In the genomic region with DNA sequence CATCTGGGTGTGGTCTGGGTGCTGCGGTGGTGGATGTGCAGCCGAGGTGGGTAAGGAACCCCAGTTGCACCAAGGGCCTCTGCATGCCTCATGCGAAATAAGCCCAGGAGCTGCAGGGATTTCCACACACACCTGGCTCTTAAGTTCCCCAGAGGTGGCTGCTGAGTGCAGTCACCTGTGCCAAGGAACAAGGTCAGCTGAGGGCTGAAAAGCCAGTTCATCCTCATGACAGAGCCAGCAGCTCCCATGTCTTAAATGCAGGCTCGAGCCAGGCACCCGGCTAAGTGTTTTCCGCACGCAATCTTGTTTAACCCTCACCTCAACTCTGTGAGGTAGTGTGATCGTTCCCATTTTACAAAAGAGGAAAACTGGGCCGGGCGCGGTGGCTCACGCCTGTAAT, we compare ENCODE assay signal across 24 cellular contexts. TPM values are rescaled to one million over a fixed set of nuclear protein-coding genes. Genes with fewer than 3 reads are reported as not detected.
DNase-seq lines count a peak whose midpoint lies in the region; ATAC-seq, FAIRE-seq and TF ChIP-seq lines count a peak whose summit lies in the region.
"Had no signal": no experiment of that assay in that cellular context is flagged by ENCODE, and none has a peak within 500 bp of the region (broad histone marks: within the 10 kb centered on the region; RNA-seq: fewer than 3 reads in every experiment).

No MANE protein-coding gene starts in this region.

- peaks cover 0 to 22% (median 14%) of the 10 kb centered on the region in 11 experiments; a peak in 17 of 22 replicates for H3K9me3 ChIP-seq in BLaER1 treated with 17β-estradiol and CSF1 and Interleukin-3, amounts not matched to agents 10 nM and 100 nM (replicated peaks in 1 of 11)
- H3K9me3 ChIP-seq in GM12878 (replicated peaks; ENCODE audit: control insufficient read depth, insufficient read depth, low read length): peaks cover 3% of the 10 kb centered on the region; the same call in 1 of the 3 replicates

- FAIRE-seq in GM12892 (lab: Jason Lieb, UNC) (peak; percentile 24), GM12878 (lab: Jason Lieb, UNC) (no peak), urothelium cell line (lab: Jason Lieb, UNC) (no peak)
- FAIRE-seq: A204.1, HepG2 had no signal

- TF ChIP-seq RAD21 in GM12878 (IDR thresholded peaks at IDR 0.05; ENCODE audit: insufficient read depth, low read depth, low read length): no peak

- H3K9ac ChIP-seq in BLaER1 treated with 17β-estradiol and CSF1 and Interleukin-3, amounts not matched to agents 10 nM and 100 nM: peak overlapping the region in 6 of 11 experiments; percentile 1 to 76 (median 62); a peak in 7 of 22 replicates
- no peak overlapping the region; the same call in 1 of the 2 replicates for H3K9ac ChIP-seq in GM12878 (ENCODE audit: control insufficient read depth, insufficient read depth, low read length)

- no peak for DNase-seq in GM12892 (ENCODE audit: insufficient read length)
- DNase-seq in GM12878 (ENCODE audit: low read depth, low spot score): no peak
- DNase-seq in NCI-H524 treated with DMSO at 0.1 percent for 48 hours (lab: John Stamatoyannopoulos, UW): no peak
- no peak for DNase-seq in urothelium cell line (ENCODE audit: low spot score)
- DNase-seq in amniotic stem cell (lab: John Stamatoyannopoulos, UW): no peak
- DNase-seq: Calu3; CD8-positive, alpha-beta T cell; GDM1; HCEC 1CT; KBM-7; NCI-H1092 treated with DMSO at 0.1 percent for 48 hours; NCI-H1436 treated with DMSO at 0.1 percent for 48 hours; NCI-H1930; NCI-H2227 treated with DMSO at 0.1 percent for 48 hours; NCI-H524; PC-3; Right ventricle myocardium superior had no signal

- no peak for ATAC-seq in GM12878
- ATAC-seq in stimulated activated memory B cell treated with anti-CD40 and anti-IgM and Interleukin-4, amounts not matched to agents 10 μg/mL and 1 μg/mL and 100 μg/mL, for 72 hours: no peak
- ATAC-seq: CD8-positive, alpha-beta T cell; HepG2; PC-3 had no signal

- 78% methylated on average over 12 of the region's 12 CpGs for WGBS in GM12878 (ENCODE audit: insufficient coverage, insufficient replicate concordance, low lambda C conversion rate, missing lambda C conversion rate)

- peak overlapping the region; percentile 85 to 97 (median 93) for H3K4me2 ChIP-seq in BLaER1 treated with 17β-estradiol and CSF1 and Interleukin-3, amounts not matched to agents 10 nM and 100 nM
- H3K4me2 ChIP-seq in GM12878 (ENCODE audit: control insufficient read depth, insufficient read depth): peak overlapping the region; percentile 92

- H3K27ac ChIP-seq in BLaER1 treated with 17β-estradiol and CSF1 and Interleukin-3, amounts not matched to agents 10 nM and 100 nM: peak overlapping the region in 8 of 11 experiments; percentile 73 to 87 (median 81); a peak in 14 of 22 replicates
- H3K27ac ChIP-seq in GM12878 (ENCODE audit: control insufficient read depth, insufficient read depth): peak overlapping the region; percentile 69
- H3K27ac ChIP-seq: HL-60 had no signal

- peaks cover 0 to 23% (median 0%) of the 10 kb centered on the region in 11 experiments; a peak in 6 of 22 replicates for H4K20me1 ChIP-seq in BLaER1 treated with 17β-estradiol and CSF1 and Interleukin-3, amounts not matched to agents 10 nM and 100 nM
- H4K20me1 ChIP-seq in GM12878 (ENCODE audit: control insufficient read depth, insufficient read depth): no peaks in the 10 kb centered on the region

- CTCF ChIA-PET in GM12878 (lab: Yijun Ruan, JAX): interaction anchor here (0.7 to 2.2 kb wide), 8 partner anchors 9 to 73 kb away, joined by 3 to 7 read pairs (median 4); no protein-coding TSS in a partner anchor

- H3K9me3 Mint-ChIP-seq in stimulated activated memory B cell treated with anti-CD40 and anti-IgM and Interleukin-4, amounts not matched to agents 10 μg/mL and 1 μg/mL and 100 μg/mL, for 72 hours: peaks cover 2% of the 10 kb centered on the region

- H3K27me3 ChIP-seq in BLaER1 treated with 17β-estradiol and CSF1 and Interleukin-3, amounts not matched to agents 10 nM and 100 nM: no peaks in the 10 kb centered on the region
- H3K27me3 ChIP-seq in GM12878 (replicated peaks in 1 of 2; ENCODE audit: control insufficient read depth in 2 of 2, insufficient read depth in 2 of 2, low read length in 1 of 2): no peaks in the 10 kb centered on the region

- no peaks in the 10 kb centered on the region for H3K27me3 Mint-ChIP-seq in stimulated activated memory B cell treated with anti-CD40 and anti-IgM and Interleukin-4, amounts not matched to agents 10 μg/mL and 1 μg/mL and 100 μg/mL, for 72 hours

- no peak overlapping the region for H2AFZ ChIP-seq in GM12878 (ENCODE audit: control insufficient read depth, low read depth, low read length)

- BruUV-seq in GM12878 (replicated peaks; lab: Mats Ljungman, UMichigan): no TSS peak

- intact Hi-C loops in GM12878 (cut with micrococcal nuclease; ENCODE audit: unreplicated experiment): no loop called here

- peaks cover 53% of the 10 kb centered on the region for H3K36me3 Mint-ChIP-seq in stimulated activated memory B cell treated with anti-CD40 and anti-IgM and Interleukin-4, amounts not matched to agents 10 μg/mL and 1 μg/mL and 100 μg/mL, for 72 hours

- peaks cover 22 to 69% (median 50%) of the 10 kb centered on the region in 11 experiments; a peak in 21 of 22 replicates for H3K36me3 ChIP-seq in BLaER1 treated with 17β-estradiol and CSF1 and Interleukin-3, amounts not matched to agents 10 nM and 100 nM
- H3K36me3 ChIP-seq in GM12878 (ENCODE audit: control insufficient read depth in 2 of 2, insufficient read depth in 2 of 2, low read length in 1 of 2): peaks cover 9 to 26% of the 10 kb centered on the region in 2 experiments

- TF ChIP-seq POLR2A in GM12892 (IDR thresholded peaks at IDR 0.05; ENCODE audit: low read depth, low read length): no peak
- TF ChIP-seq POLR2A in GM12878 (IDR thresholded peaks at IDR 0.05; ENCODE audit: low read depth, low read length): no peak

- RAD21 ChIA-PET in GM12878 (lab: Charles Lee; ENCODE audit: unreplicated experiment): interaction anchor here (0.9 to 5.1 kb wide), 9 partner anchors 10 to 59 kb away, joined by 3 to 42 read pairs (median 5); no protein-coding TSS in a partner anchor

- no peak for TF ChIP-seq CTCF in GM12878 (IDR thresholded peaks at IDR 0.05 in 2 of 3, conservative IDR thresholded peaks at IDR 0.05 in 1 of 3; ENCODE audit: control insufficient read depth in 2 of 3, extremely low read depth in 1 of 3, insufficient read depth in 1 of 3, low read depth in 3 of 3, low read length in 3 of 3)

- H3K27ac Mint-ChIP-seq in stimulated activated memory B cell treated with anti-CD40 and anti-IgM and Interleukin-4, amounts not matched to agents 10 μg/mL and 1 μg/mL and 100 μg/mL, for 72 hours: peak overlapping the region; percentile 80
- H3K27ac Mint-ChIP-seq: T-helper 1 cell treated with Interleukin-12 subunit alpha and Interleukin-12 subunit beta and Interleukin-4 antibody, amounts not matched to agents 30 μg/mL and 1 μg/mL, for 36 hours had no signal

- peaks cover 52 to 82% (median 74%) of the 10 kb centered on the region in 10 experiments for H3K4me1 ChIP-seq in BLaER1 treated with 17β-estradiol and CSF1 and Interleukin-3, amounts not matched to agents 10 nM and 100 nM
- H3K4me1 ChIP-seq in GM12878 (ENCODE audit: control insufficient read depth, insufficient read depth, low read length): peaks cover 64% of the 10 kb centered on the region

- H3K4me1 Mint-ChIP-seq in stimulated activated memory B cell treated with anti-CD40 and anti-IgM and Interleukin-4, amounts not matched to agents 10 μg/mL and 1 μg/mL and 100 μg/mL, for 72 hours: peaks cover 79% of the 10 kb centered on the region

- H3K4me3 ChIP-seq in BLaER1 treated with 17β-estradiol and CSF1 and Interleukin-3, amounts not matched to agents 10 nM and 100 nM: no peak overlapping the region; a peak in 1 of 20 replicates
- no peak overlapping the region for H3K4me3 ChIP-seq in GM12878

- H3K4me3 Mint-ChIP-seq in stimulated activated memory B cell treated with anti-CD40 and anti-IgM and Interleukin-4, amounts not matched to agents 10 μg/mL and 1 μg/mL and 100 μg/mL, for 72 hours: no peak overlapping the region
- H3K4me3 Mint-ChIP-seq: CD8-positive, alpha-beta T cell; T-helper 1 cell treated with Interleukin-12 subunit alpha and Interleukin-12 subunit beta and Interleukin-4 antibody, amounts not matched to agents 30 μg/mL and 1 μg/mL, for 36 hours had no signal

- peaks cover 50% of the 10 kb centered on the region for H3K79me2 ChIP-seq in GM12878 (ENCODE audit: control insufficient read depth, insufficient read depth, low read length)

- SMC1A ChIA-PET in GM12878 (lab: Charles Lee; ENCODE audit: uncharacterized antibody, unreplicated experiment): interaction anchor here (0.8 to 8.3 kb wide), 11 partner anchors 7 to 176 kb away, joined by 3 to 80 read pairs (median 4); no protein-coding TSS in a partner anchor

- TF ChIP-seq EP300 in GM12878 (IDR thresholded peaks at IDR 0.05; ENCODE audit: borderline replicate concordance in 1 of 2, control insufficient read depth in 1 of 2, low read depth in 2 of 2, low read length in 2 of 2): no peak

- POLR2A ChIA-PET in GM12878 (lab: Charles Lee): interaction anchor here (1.0 to 4.9 kb wide), 8 partner anchors 8 to 104 kb away, joined by 3 to 78 read pairs (median 18); partner anchors contain the start of genes HVCN1 and TCTN1

- in situ Hi-C loops in GM12878 (cut with MboI): no loop called here

RNA-seq across cellular contexts. Expression of gene HVCN1, which starts 9.7 kb away (rescaled TPM):
- polyA plus RNA-seq in GM12892 (2012; ENCODE audit: missing spikeins): 108 TPM
- 114 and 137 TPM in 2 replicates for total RNA-seq in GM12878 (2013; cell fraction: nucleolus; rRNA removed)
- total RNA-seq in GM12878 (2014; rRNA removed) (112 and 132 TPM in 2 replicates), GM12878 (2014; rRNA removed; fragmentation: Illumina TruSeq; extraction: Trizol) (93.9 and 94.4 TPM in 2 replicates), GM12878 (2021) (82.5 and 87.1 TPM in 2 replicates)
- 67.2 TPM for polyA plus RNA-seq in GM12878 (2011; ENCODE audit: low read depth)
- polyA plus RNA-seq in GM12878 (2011; rRNA removed) (123 and 181 TPM in 2 replicates), GM12878 (2014; fragmentation: Illumina TruSeq; extraction: Trizol) (130 and 134 TPM in 2 replicates), GM12878 (2014; fragmentation: Nextera tagmentation; extraction: Ambion mirVana) (10 to 100 TPM; 27.8 to 38.9 TPM), GM12878 (2014; rRNA removed) (77.4 and 85.4 TPM in 2 replicates), GM12878 (2016; fragmentation: Nextera tagmentation; extraction: Ambion mirVana) (100 to 1,000 TPM; 125 to 126 TPM)
- polyA plus RNA-seq in GM12878 (2011; cell fraction: cytosol; rRNA removed): 130 and 168 TPM in 2 replicates
- 91.0 and 91.5 TPM in 2 replicates for polyA plus RNA-seq in GM12878 (2011; cell fraction: nucleus; rRNA removed)
- polyA plus RNA-seq in GM12878 (2012): 108 and 110 TPM in 2 replicates
- polyA minus RNA-seq in GM12878 (2011; rRNA and poly(A)+ RNA removed): 95.5 and 100 TPM in 2 replicates
- polyA minus RNA-seq in GM12878 (2011; cell fraction: cytosol; rRNA and poly(A)+ RNA removed): 37.6 and 43.0 TPM in 2 replicates
- polyA minus RNA-seq in GM12878 (2011; cell fraction: nucleus; rRNA and poly(A)+ RNA removed): 23.3 and 41.7 TPM in 2 replicates
- total RNA-seq: HT-29 had no signal
